ENCODE assay signal across 9 cellular contexts in the genomic region with DNA sequence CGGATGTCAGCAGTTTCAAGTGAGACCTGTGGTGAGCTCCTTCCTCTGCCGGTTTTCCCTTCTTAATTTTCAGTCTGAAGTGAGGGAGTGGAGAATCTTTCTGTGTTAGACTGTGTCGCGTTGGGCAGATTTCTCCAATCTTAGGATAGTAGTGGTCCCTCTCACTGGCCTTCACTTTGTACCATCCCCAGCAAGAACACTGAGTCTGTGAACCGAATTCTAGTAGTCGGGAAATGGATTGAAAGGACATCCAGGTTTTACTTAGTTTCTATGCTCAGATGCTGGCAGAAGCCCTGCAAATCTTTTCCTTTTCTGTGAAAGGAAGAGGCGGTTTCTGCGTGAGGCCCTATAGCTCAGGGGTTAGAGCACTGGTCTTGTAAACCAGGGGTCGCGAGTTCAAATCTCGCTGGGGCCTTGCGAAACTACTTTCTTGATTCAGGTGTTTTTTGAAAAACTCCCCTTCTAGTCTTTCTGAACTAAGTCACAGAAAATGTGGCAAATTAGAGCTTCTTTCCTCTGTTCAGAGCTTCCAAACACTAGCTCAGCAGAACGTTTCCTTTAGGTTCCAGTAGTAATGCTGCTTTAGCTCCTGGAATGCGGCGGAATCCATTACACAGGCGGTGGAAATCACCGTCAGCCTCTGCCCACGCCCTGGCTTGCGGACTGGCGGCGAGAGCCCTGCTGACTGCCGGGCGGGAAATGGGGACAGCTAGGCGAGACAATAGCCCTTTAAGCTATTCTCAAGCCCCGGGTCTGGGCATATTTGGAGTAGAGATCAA. TPM values are rescaled to one million over a fixed set of nuclear protein-coding genes. Genes with fewer than 3 reads are reported as not detected.
DNase-seq lines count a peak whose midpoint lies in the region; ATAC-seq and TF ChIP-seq lines count a peak whose summit lies in the region.
"Had no signal": no experiment of that assay in that cellular context is flagged by ENCODE, and none has a peak within 500 bp of the region (broad histone marks: within the 10 kb centered on the region; RNA-seq: fewer than 3 reads in every experiment).

No MANE protein-coding gene starts in this region.

- H3K9me3 Mint-ChIP-seq in CD14-positive monocyte = no peaks in the 10 kb centered on the region
- H3K9me3 Mint-ChIP-seq: activated naive CD4-positive, alpha-beta T cell treated with anti-CD3 and anti-CD28 coated beads, Interleukin-2, amount 50 U/mL, for 24 hours had no signal

- H3K4me1 ChIP-seq in Loucy (ENCODE audit: insufficient read depth, low read length, poor library complexity, severe bottlenecking) = peaks cover 29% of the 10 kb centered on the region
- H3K4me1 ChIP-seq in adrenal gland (replicated peaks in 1 of 2) = peaks cover 11 to 20% of the 10 kb centered on the region in 2 donors
- H3K4me1 ChIP-seq in prostate gland (replicated peaks) = no peaks in the 10 kb centered on the region
- H3K4me1 ChIP-seq in upper lobe of right lung = peaks cover 21% of the 10 kb centered on the region

- H3K4me3 ChIP-seq in Loucy (ENCODE audit: low read length, poor library complexity, severe bottlenecking) = peak overlapping the region; percentile 88
- peak overlapping the region in 2 of 4 donors; percentile 63 to 66 for H3K4me3 ChIP-seq in adrenal gland
- H3K4me3 ChIP-seq in prostate gland = peak overlapping the region; percentile 65 to 73
- peak overlapping the region; percentile 73 for H3K4me3 ChIP-seq in upper lobe of right lung

- peak in 1 of 2 donors; percentile 49 for TF ChIP-seq POLR2A in adrenal gland (IDR thresholded peaks at IDR 0.05)
- TF ChIP-seq POLR2A in prostate gland (IDR thresholded peaks at IDR 0.05) = peak; percentile 6

- peaks cover 41% of the 10 kb centered on the region for H3K4me1 Mint-ChIP-seq in CD14-positive monocyte

- H3K27ac ChIP-seq in adrenal gland (peak overlapping the region; percentile 95 to 100 (median 100)), prostate gland (peak overlapping the region; percentile 99 to 100), upper lobe of right lung (peak overlapping the region; percentile 100)

- H3K9me3 ChIP-seq in Loucy (ENCODE audit: insufficient read depth, low read depth, low read length) = no peaks in the 10 kb centered on the region
- no peaks in the 10 kb centered on the region for H3K9me3 ChIP-seq in adrenal gland (replicated peaks in 1 of 3)
- no peaks in the 10 kb centered on the region for H3K9me3 ChIP-seq in prostate gland
- H3K9me3 ChIP-seq in upper lobe of right lung = no peaks in the 10 kb centered on the region

- no peaks in the 10 kb centered on the region for H3K9me2 ChIP-seq in Loucy (replicated peaks; ENCODE audit: low read depth, low read length)

- TF ChIP-seq CTCF in CD14-positive monocyte (IDR thresholded peaks at IDR 0.05) (no peak), Loucy (conservative IDR thresholded peaks at IDR 0.05; ENCODE audit: low read length) (no peak), adrenal gland (IDR thresholded peaks at IDR 0.05) (no peak), prostate gland (IDR thresholded peaks at IDR 0.05) (no peak), upper lobe of right lung (IDR thresholded peaks at IDR 0.05) (no peak)

- H3K79me2 ChIP-seq in Loucy (ENCODE audit: insufficient read depth, low read length) = no peaks in the 10 kb centered on the region

- H3K9ac ChIP-seq in Loucy (ENCODE audit: low read depth, low read length, poor library complexity, severe bottlenecking) = peak overlapping the region; percentile 82

- no peak overlapping the region for H3K4me3 Mint-ChIP-seq in CD14-positive monocyte
- H3K4me3 Mint-ChIP-seq: activated naive CD4-positive, alpha-beta T cell treated with anti-CD3 and anti-CD28 coated beads, Interleukin-2, amount 50 U/mL, for 24 hours had no signal

- H3K27me3 Mint-ChIP-seq in CD14-positive monocyte (ENCODE audit: low read depth in 3 of 3) = peaks cover 0 to 9% (median 0%) of the 10 kb centered on the region in 3 donors
- H3K27me3 Mint-ChIP-seq: activated naive CD4-positive, alpha-beta T cell treated with anti-CD3 and anti-CD28 coated beads, Interleukin-2, amount 50 U/mL, for 24 hours had no signal

- peaks cover 15% of the 10 kb centered on the region for H3F3A ChIP-seq in Loucy (ENCODE audit: low read depth)

- peak; percentile 73 for DNase-seq in CD14-positive monocyte (ENCODE audit: low spot score)
- peak; percentile 86 for DNase-seq in SW480 (ENCODE audit: low spot score)
- DNase-seq in adrenal gland = peak; percentile 77 to 97 (median 87)
- peak; percentile 79 for DNase-seq in left ventricle myocardium superior
- DNase-seq in prostate gland (ENCODE audit: low spot score) = peak; percentile 76
- DNase-seq in upper lobe of right lung = peak; percentile 84

- H3K4me2 ChIP-seq in Loucy (ENCODE audit: low read depth, low read length, poor library complexity, severe bottlenecking) = peak overlapping the region; percentile 99

- ATAC-seq in GM21381 (IDR thresholded peaks at IDR 0.05; ENCODE audit: unreplicated experiment) (peak; percentile 21), left ventricle myocardium superior (peak; percentile 56), upper lobe of right lung (peak; percentile 44)

- no peaks in the 10 kb centered on the region for H3K27me3 ChIP-seq in Loucy (ENCODE audit: insufficient read depth, low read length, poor library complexity, severe bottlenecking)
- no peaks in the 10 kb centered on the region for H3K27me3 ChIP-seq in adrenal gland
- H3K27me3 ChIP-seq in prostate gland (replicated peaks; ENCODE audit: insufficient read depth) = no peaks in the 10 kb centered on the region
- H3K27me3 ChIP-seq in upper lobe of right lung = no peaks in the 10 kb centered on the region

- no peaks in the 10 kb centered on the region for H4K20me1 ChIP-seq in Loucy (ENCODE audit: insufficient read depth, low read length, poor library complexity, severe bottlenecking)

- H2AFZ ChIP-seq in Loucy (ENCODE audit: low read length) = peak overlapping the region; percentile 89

- no peaks in the 10 kb centered on the region for H3K36me3 ChIP-seq in Loucy (ENCODE audit: insufficient read depth, low read length)
- H3K36me3 ChIP-seq in adrenal gland (replicated peaks in 1 of 2) = no peaks in the 10 kb centered on the region
- H3K36me3 ChIP-seq in prostate gland = no peaks in the 10 kb centered on the region
- no peaks in the 10 kb centered on the region for H3K36me3 ChIP-seq in upper lobe of right lung

- intact Hi-C loops in CD14-positive monocyte (cut with micrococcal nuclease) (loop anchor here (2.0 to 10.0 kb wide), 7 partner anchors 49 to 423 kb away; partner anchors contain the start of genes PARP2 (in 1 of the 2), TMEM253 (in 1 of the 2) and ZNF219 (in 1 of the 2)), adrenal gland (cut with DNase I) (loop anchor here (2.0 to 10.0 kb wide), 3 partner anchors 69 to 357 kb away; no protein-coding TSS in a partner anchor), left ventricle myocardium superior (cut with micrococcal nuclease) (loop anchor here (5.0 kb wide), 1 partner anchor 69 kb away; no protein-coding TSS in a partner anchor), prostate gland (cut with DNase I) (loop anchor here (2.0 to 5.0 kb wide), 4 partner anchors 49 to 421 kb away; partner anchors contain the start of genes PIP4P1 and TMEM253), upper lobe of right lung (cut with DNase I) (loop anchor here (10.0 kb wide), 1 partner anchor 67 kb away; no protein-coding TSS in a partner anchor)

- 0 to 3% (median 1%) methylated on average over 22 to 25 of the region's 25 CpGs for WGBS in adrenal gland, 4 donors
- under 1% methylated on average over 25 of the region's 25 CpGs for WGBS in prostate gland

- H3K27ac Mint-ChIP-seq in CD14-positive monocyte = no peak overlapping the region
- H3K27ac Mint-ChIP-seq: activated naive CD4-positive, alpha-beta T cell treated with anti-CD3 and anti-CD28 coated beads, Interleukin-2, amount 50 U/mL, for 24 hours had no signal

- H3K36me3 Mint-ChIP-seq in CD14-positive monocyte = no peaks in the 10 kb centered on the region
- H3K36me3 Mint-ChIP-seq: activated naive CD4-positive, alpha-beta T cell treated with anti-CD3 and anti-CD28 coated beads, Interleukin-2, amount 50 U/mL, for 24 hours had no signal

RNA-seq across cellular contexts. Expression of gene RNASE4, which starts 2.8 kb away (rescaled TPM):
- 10 to 100 TPM; 49.1 to 85.8 TPM for polyA plus RNA-seq in CD14-positive monocyte
- total RNA-seq in adrenal gland = 10 to 100 TPM in 2 of 8 donors, 1 to 10 TPM in 6; 2.3 to 24.9 (median 7.8) TPM
- polyA plus RNA-seq in adrenal gland = 10 to 100 TPM in 1 of 3 donors, 1 to 10 TPM in 2; 6.0 to 12.7 (median 9.8) TPM
- total RNA-seq in left ventricle myocardium superior = 8.1 TPM
- 100 to 1,000 TPM in 1 of 2 donors, 10 to 100 TPM in 1; 71.6 to 150 TPM for total RNA-seq in prostate gland
- total RNA-seq in upper lobe of right lung = 42.5 TPM

RNA-seq across cellular contexts. Expression of gene ANG, which starts 7.0 kb away (rescaled TPM):
- polyA plus RNA-seq in CD14-positive monocyte (10 to 100 TPM; 31.4 to 55.7 TPM), adrenal gland (1 to 10 TPM; 1.8 to 10.0 (median 3.7) TPM)
- total RNA-seq in adrenal gland (10 to 100 TPM in 1 of 8 donors, 1 to 10 TPM in 7; 1.0 to 12.0 (median 3.6) TPM), left ventricle myocardium superior (4.0 TPM), prostate gland (10 to 100 TPM; 58.6 to 78.2 TPM), upper lobe of right lung (28.1 TPM)

RNA-seq across cellular contexts. Expression of gene OR6S1, which starts 40.0 kb away (rescaled TPM):
- polyA plus RNA-seq in CD14-positive monocyte (not detected), adrenal gland (not detected)
- total RNA-seq in adrenal gland (not detected), left ventricle myocardium superior (not detected), prostate gland (not detected), upper lobe of right lung (not detected)
